In the genomic region with DNA sequence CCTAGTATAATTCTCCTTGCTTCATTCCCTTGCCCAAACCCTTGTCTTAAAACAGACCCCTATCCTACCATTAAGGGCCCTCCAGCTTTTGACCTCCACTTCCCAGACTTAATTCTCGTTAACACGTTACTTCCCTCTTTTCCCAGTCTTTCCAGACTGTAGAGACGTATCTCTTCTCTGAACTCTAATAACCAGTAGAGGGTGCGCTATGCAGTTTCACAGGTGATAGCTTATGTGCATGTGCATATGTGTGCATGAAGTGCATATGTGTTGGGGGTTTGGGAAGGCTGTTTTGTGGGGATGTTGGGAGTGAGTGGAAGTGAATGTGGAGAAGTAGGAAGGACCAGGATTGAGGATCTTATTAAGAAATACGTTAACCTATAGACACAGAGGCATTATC, we compare ENCODE assay signal across 16 cellular contexts.
"Had no signal": no experiment of that assay in that cellular context is flagged by ENCODE, and none has a peak within 500 bp of the region (broad histone marks: within the 10 kb centered on the region; RNA-seq: fewer than 3 reads in every experiment).

No MANE protein-coding gene starts in this region.

- DNase-seq: activated CD4-positive, alpha-beta T cell treated with anti-CD3 and anti-CD28 coated beads for 48 hours; activated CD8-positive, alpha-beta T cell treated with anti-CD3 and anti-CD28 coated beads for 36 hours; activated effector memory CD4-positive, alpha-beta T cell treated with Interleukin-2 at 50 U/mL for 16 hours; activated T-cell treated with anti-CD3 and anti-CD28 coated beads, Interleukin-2, amount 50 U/mL, for 4 hours; adrenal gland; dermis blood vessel endothelial cell; effector memory CD8-positive, alpha-beta T cell; head of caudate nucleus; nucleus accumbens; right cardiac atrium; small intestine; stimulated activated CD4-positive, alpha-beta T cell treated with anti-CD3 and anti-CD28 coated beads, Interleukin-4, amount 100 ng/mL, for 4 hours; stimulated activated CD8-positive, alpha-beta memory T cell treated with anti-CD3 and anti-CD28 coated beads, Interleukin-4, amount 100 ng/mL, for 48 hours; stimulated activated naive CD4-positive, alpha-beta T cell treated with Interleukin-2 at 50 U/mL for 16 hours; transverse colon had no signal

- H3K27me3 ChIP-seq: adrenal gland had no signal

- H3K36me3 ChIP-seq: adrenal gland, transverse colon had no signal

- H3K4me1 ChIP-seq: transverse colon had no signal

- H3K4me3 ChIP-seq: adrenal gland, transverse colon had no signal

- ATAC-seq: activated CD8-positive, alpha-beta T cell treated with anti-CD3 and anti-CD28 coated beads for 36 hours; activated T-cell treated with anti-CD3 and anti-CD28 coated beads, Interleukin-2, amount 50 U/mL, for 4 hours; effector memory CD8-positive, alpha-beta T cell; right cardiac atrium; WTC11 had no signal

- H3K9me3 ChIP-seq: adrenal gland, transverse colon had no signal

- H3K27ac ChIP-seq: adrenal gland, transverse colon had no signal
